In genomic region chr3:141240290-141241247, GRCh38 we compare ENCODE assay signal across 11 cellular contexts. TPM values are rescaled to one million over a fixed set of nuclear protein-coding genes. Genes with fewer than 3 reads are reported as not detected.
DNase-seq lines count a peak whose midpoint lies in the region; ATAC-seq and TF ChIP-seq lines count a peak whose summit lies in the region.
"Had no signal": no experiment of that assay in that cellular context is flagged by ENCODE, and none has a peak within 500 bp of the region (broad histone marks: within the 10 kb centered on the region; RNA-seq: fewer than 3 reads in every experiment).

No MANE protein-coding gene starts in this region.

- H3K4me2 ChIP-seq in IMR-90 (ENCODE audit: low read depth, low read length), result no peak overlapping the region
- H3K4me2 ChIP-seq: hepatocyte had no signal

- no peak overlapping the region for H2BK15ac ChIP-seq in IMR-90 (ENCODE audit: low read depth, low read length)

- dilution Hi-C loops in IMR-90 (cut with HindIII; ENCODE audit: low sequenced_read_pairs, unreplicated experiment), result no loop called here

- CTCF ChIA-PET in IMR-90 (lab: Yijun Ruan, JAX), result interaction anchor here (1.0 kb wide), 1 partner anchor 220 kb away, joined by 3 read pairs; no protein-coding TSS in a partner anchor

- peaks cover 0 to 16% of the 10 kb centered on the region in 2 experiments; a peak in 2 of 4 replicates for H3K79me1 ChIP-seq in IMR-90 (ENCODE audit: low read depth in 1 of 2, low read length in 2 of 2)

- no peak overlapping the region for H3K18ac ChIP-seq in IMR-90 (ENCODE audit: low read depth, low read length)

- intact Hi-C loops in IMR-90 (cut with micrococcal nuclease), result no loop called here
- intact Hi-C loops in thyroid gland (cut with DNase I), result no loop called here

- H3K4me3 ChIP-seq in IMR-90 (ENCODE audit: insufficient read depth, low read depth, low read length) (no peak overlapping the region), thyroid gland (replicated peaks in 1 of 3) (no peak overlapping the region)
- H3K4me3 ChIP-seq: hepatocyte had no signal

- H3K4ac ChIP-seq in IMR-90 (ENCODE audit: low read depth, low read length), result peak overlapping the region; percentile 21; the same call in 1 of the 2 replicates

- peaks cover 72% of the 10 kb centered on the region for H3K4me1 Mint-ChIP-seq in nephron progenitor cell
- H3K4me1 Mint-ChIP-seq: activated B cell treated with CpG ODN at 0.5 μM for 24 hours had no signal

- no peak overlapping the region for H3K4me3 Mint-ChIP-seq in nephron progenitor cell
- H3K4me3 Mint-ChIP-seq: activated B cell treated with CpG ODN at 0.5 μM for 24 hours; activated T-helper 1 cell treated with anti-CD3 and anti-CD28 coated beads, Interleukin-12 subunit alpha, Interleukin-12 subunit beta, Interleukin-2, Interleukin-4 antibody, amounts not matched to agents 30 ng/mL and 10 ng/mL and 1 ng/mL, durations not matched to agents 14 hours and 24 hours and 36 hours had no signal

- 0 out of 2 replicates have a peak overlapping the region, but pooled peaks have one; percentile 29 for H2BK20ac ChIP-seq in IMR-90 (ENCODE audit: low read depth, low read length)

- DNase-seq in COLO829 (ENCODE audit: low spot score), result peak; percentile 88
- DNase-seq in IMR-90, result peak; percentile 60
- DNase-seq in astrocyte of the hippocampus (ENCODE audit: low read depth, low spot score), result peak; percentile 45
- DNase-seq in nephron progenitor cell, result no peak
- no peak for DNase-seq in activated gamma-delta T cell treated with Interleukin-2 at 50 U/mL for 16 hours
- DNase-seq in T-helper 9 cell, result no peak
- DNase-seq in T-helper 2 cell, result no peak
- DNase-seq in thyroid gland, result no peak
- DNase-seq: activated B cell treated with CpG ODN at 0.5 μM for 24 hours had no signal

- H3K9me1 ChIP-seq in IMR-90 (ENCODE audit: insufficient read depth, low read length), result peaks cover 24% of the 10 kb centered on the region

- H3K9ac ChIP-seq in IMR-90 (ENCODE audit: low read depth, low read length), result no peak overlapping the region

- TF ChIP-seq POLR2A in IMR-90 (IDR thresholded peaks at IDR 0.05; ENCODE audit: low read depth, low read length), result no peak
- no peak for TF ChIP-seq POLR2A in thyroid gland (IDR thresholded peaks at IDR 0.05)

- H3K4me1 ChIP-seq in IMR-90 (ENCODE audit: control insufficient read depth, insufficient read depth, low read length) (peaks cover 17% of the 10 kb centered on the region), thyroid gland (peaks cover 14 to 33% of the 10 kb centered on the region in 2 donors)

- H3K36me3 Mint-ChIP-seq in nephron progenitor cell (ENCODE audit: low read depth), result peaks cover 10% of the 10 kb centered on the region

- H3K9me3 ChIP-seq in IMR-90 (ENCODE audit: control insufficient read depth, insufficient read depth, low read length) (no peaks in the 10 kb centered on the region), thyroid gland (no peaks in the 10 kb centered on the region)

- H2BK120ac ChIP-seq in IMR-90 (ENCODE audit: low read depth, low read length), result no peak overlapping the region

- no peak overlapping the region for H3K23ac ChIP-seq in IMR-90 (ENCODE audit: low read depth, low read length)

- H4K91ac ChIP-seq in IMR-90 (ENCODE audit: insufficient read depth, low read depth, low read length), result no peak overlapping the region

- no peak overlapping the region for H3K56ac ChIP-seq in IMR-90 (ENCODE audit: extremely low read depth, insufficient read depth, low read length)

- H3K27ac Mint-ChIP-seq in nephron progenitor cell, result peak overlapping the region; percentile 68
- H3K27ac Mint-ChIP-seq: activated B cell treated with CpG ODN at 0.5 μM for 24 hours had no signal

- no peak overlapping the region for H4K5ac ChIP-seq in IMR-90 (ENCODE audit: low read depth, low read length)

- H3K27me3 ChIP-seq in IMR-90 (ENCODE audit: control insufficient read depth, insufficient read depth, low read length) (no peaks in the 10 kb centered on the region), thyroid gland (no peaks in the 10 kb centered on the region)
- H3K27me3 ChIP-seq: hepatocyte had no signal

- WGBS in IMR-90 (ENCODE audit: extremely low coverage in 2 of 2, insufficient read length in 1 of 2), 2 experiments, result no CpG with 5 or more reads among the region's 2 CpGs
- 72 to 79% methylated on average over 2 of the region's 2 CpGs for WGBS in thyroid gland, 2 donors

- H2AK5ac ChIP-seq in IMR-90 (ENCODE audit: low read depth, low read length), result peak overlapping the region; percentile 61

- H3K27ac ChIP-seq in IMR-90 (ENCODE audit: insufficient read depth, low read length) (no peak overlapping the region), thyroid gland (no peak overlapping the region)
- H3K27ac ChIP-seq: hepatocyte had no signal

- no peak overlapping the region for H2BK5ac ChIP-seq in IMR-90 (ENCODE audit: low read depth, low read length, poor library complexity, severe bottlenecking)

- 0 out of 2 replicates have a peak overlapping the region, but pooled peaks have one; percentile 37 for H3K14ac ChIP-seq in IMR-90 (replicated peaks; ENCODE audit: low read depth, low read length)

- 0 out of 2 replicates have a peak, but pooled peaks cover 4% of the 10 kb centered on the region for H4K20me1 ChIP-seq in IMR-90 (ENCODE audit: insufficient read depth, low read length)

- H3K27me3 Mint-ChIP-seq in nephron progenitor cell (ENCODE audit: low read depth, poor library complexity), result peaks cover 4% of the 10 kb centered on the region
- H3K27me3 Mint-ChIP-seq: activated B cell treated with CpG ODN at 0.5 μM for 24 hours had no signal

- POLR2A ChIA-PET in IMR-90 (lab: Charles Lee; ENCODE audit: unreplicated experiment), result no interaction called here

- peak overlapping the region; percentile 17 for H2AK9ac ChIP-seq in IMR-90 (replicated peaks; ENCODE audit: low read depth, low read length, poor library complexity)

- BruUV-seq in IMR-90 (replicated peaks; lab: Mats Ljungman, UMichigan), result no TSS peak

- no peak for TF ChIP-seq CTCF in IMR-90 (conservative IDR thresholded peaks at IDR 0.05; ENCODE audit: low read depth, low read length)
- no peak for TF ChIP-seq CTCF in nephron progenitor cell (IDR thresholded peaks at IDR 0.05)
- no peak for TF ChIP-seq CTCF in thyroid gland (IDR thresholded peaks at IDR 0.05)

- peaks cover 2% of the 10 kb centered on the region; the same call in 1 of the 2 replicates for H3K36me3 ChIP-seq in IMR-90 (ENCODE audit: control insufficient read depth, insufficient read depth, low read length)
- no peaks in the 10 kb centered on the region for H3K36me3 ChIP-seq in thyroid gland

- no peaks in the 10 kb centered on the region for H3K9me3 Mint-ChIP-seq in nephron progenitor cell
- H3K9me3 Mint-ChIP-seq: activated B cell treated with CpG ODN at 0.5 μM for 24 hours; activated T-helper 1 cell treated with anti-CD3 and anti-CD28 coated beads, Interleukin-12 subunit alpha, Interleukin-12 subunit beta, Interleukin-2, Interleukin-4 antibody, amounts not matched to agents 30 ng/mL and 10 ng/mL and 1 ng/mL, durations not matched to agents 14 hours and 24 hours and 36 hours had no signal

- no peak for TF ChIP-seq RAD21 in IMR-90 (IDR thresholded peaks at IDR 0.05; ENCODE audit: low read length)

- 0 out of 4 replicates have a peak overlapping the region, but pooled peaks of 1 of the 2 experiments have one; percentile 5 for H4K8ac ChIP-seq in IMR-90 (ENCODE audit: low read depth in 2 of 2, low read length in 2 of 2)

- peak overlapping the region; percentile 55 for H2AFZ ChIP-seq in IMR-90 (replicated peaks; ENCODE audit: low read length, poor library complexity)
- H2AFZ ChIP-seq: hepatocyte had no signal

- in situ Hi-C loops in IMR-90 (cut with MboI; ENCODE audit: low sequenced_read_pairs), result no loop called here

- peak; percentile 47 for ATAC-seq in IMR-90 (ENCODE audit: low read depth)

TF ChIP-seq in IMR-90, 13 proteins besides CTCF, POLR2A, EP300 and RAD21:
- TF ChIP-seq MAZ (IDR thresholded peaks at IDR 0.05; ENCODE audit: borderline replicate concordance, low read depth, low read length) (no peak), CEBPB (IDR thresholded peaks at IDR 0.05; ENCODE audit: low read depth, low read length) (no peak), CHD1 (IDR thresholded peaks at IDR 0.05; ENCODE audit: low read depth, low read length) (no peak), USF2 (IDR thresholded peaks at IDR 0.05; ENCODE audit: low read depth, low read length) (no peak), NFE2L2 (IDR thresholded peaks at IDR 0.05; ENCODE audit: low read depth, low read length) (no peak)

RNA-seq across cellular contexts. Expression of gene PXYLP1, which starts 8.9 kb away (rescaled TPM):
- total RNA-seq in IMR-90 (2012; rRNA removed) (13.3 and 15.6 TPM in 2 replicates), thyroid gland (10 to 100 TPM in 2 of 4 donors, 1 to 10 TPM in 2; 7.1 to 13.4 (median 10.3) TPM)
- 11.2 and 11.7 TPM in 2 replicates for polyA plus RNA-seq in IMR-90 (2012; rRNA removed)
- 5.3 and 6.3 TPM in 2 replicates for polyA plus RNA-seq in IMR-90 (2012; cell fraction: cytosol; rRNA removed)
- 10.0 and 20.5 TPM in 2 replicates for polyA plus RNA-seq in IMR-90 (2012; cell fraction: nucleus; rRNA removed; ENCODE audit: low replicate concordance)

Comparison
In these comparisons a context has a peak if more than half of its experiments do, and no peak if none do; other contexts are left out.
1. DNase-seq: peak in COLO829 (single experiment), IMR-90 (single experiment) and astrocyte of the hippocampus (single experiment); none in nephron progenitor cell (single experiment), activated gamma-delta T cell treated with Interleukin-2 at 50 U/mL for 16 hours (single experiment), T-helper 9 cell (single experiment), T-helper 2 cell (0 of 5) and thyroid gland (0 of 2).